Comparison of ENCODE assay signal across 27 cellular contexts in the genomic region with DNA sequence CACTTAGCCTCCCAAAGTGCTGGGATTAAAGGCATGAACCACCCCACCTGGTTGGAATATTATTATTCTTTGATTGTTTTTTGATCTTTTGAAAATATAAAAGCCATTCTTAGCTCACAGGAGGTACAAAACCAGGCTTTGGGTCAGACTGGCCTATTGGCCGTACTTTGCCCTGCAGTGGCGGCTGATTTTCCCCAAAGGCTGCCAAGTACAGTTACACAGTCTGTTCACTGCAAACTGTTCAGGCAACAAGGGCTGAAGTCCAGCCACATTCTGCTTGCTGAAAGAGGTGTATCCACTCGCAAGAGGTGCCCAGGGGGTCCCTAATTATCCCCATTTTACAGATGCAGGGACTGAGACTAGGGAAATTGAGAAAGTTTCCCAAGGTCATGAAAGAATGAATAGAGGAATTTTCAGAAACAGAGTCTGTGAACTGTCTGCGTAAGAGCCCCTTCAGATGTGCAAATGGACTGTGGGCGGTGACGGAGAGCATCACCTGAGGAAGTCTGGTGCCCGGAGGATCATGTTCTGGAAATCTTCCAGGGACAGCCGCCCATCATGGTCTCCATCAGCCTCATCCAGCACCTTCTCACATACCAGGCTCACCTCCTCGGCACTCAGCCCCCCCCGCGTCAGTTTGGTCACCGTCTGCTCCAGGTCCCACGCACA. TPM values are rescaled to one million over a fixed set of nuclear protein-coding genes. Genes with fewer than 3 reads are reported as not detected.
"Had no signal": no experiment of that assay in that cellular context is flagged by ENCODE, and none has a peak within 500 bp of the region (broad histone marks: within the 10 kb centered on the region; RNA-seq: fewer than 3 reads in every experiment).

No MANE protein-coding gene starts in this region.

- H3K4me2 ChIP-seq: SK-N-SH had no signal

- H3K9ac ChIP-seq: SK-N-SH had no signal

- H3K9me3 ChIP-seq: adrenal gland, breast epithelium, SK-N-SH had no signal

- H3K9me2 ChIP-seq: SK-N-SH had no signal

- H3K4me1 ChIP-seq: breast epithelium had no signal

- H3K4me3 ChIP-seq: adrenal gland, breast epithelium, MG63, SJCRH30 had no signal

- H3K36me3 ChIP-seq: adrenal gland, breast epithelium, MG63, SJCRH30, WERI-Rb-1 had no signal

- ATAC-seq: activated CD4-positive, alpha-beta T cell treated with anti-CD3 and anti-CD28 coated beads for 36 hours; activated CD8-positive, alpha-beta T cell treated with anti-CD3 and anti-CD28 coated beads for 36 hours; activated T-cell treated with anti-CD3 and anti-CD28 coated beads, Interleukin-2, amount 50 U/mL, for 72 hours had no signal

- H3K27me3 ChIP-seq: adrenal gland, breast epithelium, MG63, SJCRH30 had no signal

- H3K27ac ChIP-seq: adrenal gland, breast epithelium, SJCRH30, WERI-Rb-1 had no signal

- DNase-seq: activated CD4-positive, alpha-beta T cell treated with anti-CD3 and anti-CD28 coated beads for 36 hours; activated CD8-positive, alpha-beta memory T cell treated with anti-CD3 and anti-CD28 coated beads, Interleukin-2, amount 50 U/mL, for 4 hours; activated CD8-positive, alpha-beta T cell treated with anti-CD3 and anti-CD28 coated beads for 36 hours; activated gamma-delta T cell treated with Interleukin-2 at 50 U/mL for 16 hours; activated naive CD4-positive, alpha-beta T cell treated with anti-CD3 and anti-CD28 coated beads, Interleukin-2, amount 10 ng/mL, durations not matched to agents 7 days and 5 days; activated naive CD8-positive, alpha-beta T cell treated with anti-CD3 and anti-CD28 coated beads for 36 hours; activated T-cell treated with anti-CD3 and anti-CD28 coated beads, Interleukin-2, amount 50 U/mL, for 72 hours; adrenal gland; aorta; caudate nucleus; MG63; NCI-H1105; NCI-H1436; NCI-H1694 treated with DMSO at 0.1 percent for 48 hours; NCI-H2029 treated with DMSO at 0.1 percent for 48 hours; NCI-H510A treated with DMSO at 0.1 percent for 48 hours; NCI-H69; Right ventricle myocardium superior; RPMI8226; SJCRH30; SK-N-SH; T-helper 1 cell; WERI-Rb-1 had no signal

RNA-seq across cellular contexts. Expression of a gene that starts 9.0 kb away (rescaled TPM):
- total RNA-seq: activated CD4-positive, alpha-beta T cell treated with anti-CD3 and anti-CD28 coated beads for 36 hours; activated CD8-positive, alpha-beta T cell treated with anti-CD3 and anti-CD28 coated beads for 36 hours; activated naive CD8-positive, alpha-beta T cell treated with anti-CD3 and anti-CD28 coated beads for 36 hours; activated T-cell treated with anti-CD3 and anti-CD28 coated beads, Interleukin-2, amount 50 U/mL, for 72 hours; activated T-helper 2 cell treated with anti-CD3 and anti-CD28 coated beads, Interferon-gamma antibody, Interleukin-2, Interleukin-4, amounts not matched to agents 10 μg/mL and 5 μg/mL and 100 μg/mL, durations not matched to agents 14 hours and 24 hours and 36 hours; adrenal gland; aorta; cerebellum; Right ventricle myocardium superior; SJCRH30; T-helper 2 cell treated with Interferon-gamma antibody and Interleukin-4, amounts not matched to agents 100 ng/mL and 5 ng/mL, for 36 hours had no signal
- polyA plus RNA-seq: adrenal gland, SK-N-SH had no signal

RNA-seq across cellular contexts. Expression of a gene that starts 20.9 kb away (rescaled TPM):
- total RNA-seq: cerebellum had no signal
- polyA plus RNA-seq: SK-N-SH had no signal
